Comparison of ENCODE assay signal across 1 cellular context in genomic region chr6:33247977-33248642, GRCh38.
TF ChIP-seq lines count a peak whose summit lies in the region.

No MANE protein-coding gene starts in this region.

TF ChIP-seq in IMR-90, 13 proteins besides CTCF, POLR2A, EP300 and RAD21:
- no peak for TF ChIP-seq BHLHE40 (IDR thresholded peaks at IDR 0.05; ENCODE audit: low read depth, low read length)
- no peak for TF ChIP-seq RFX5 (IDR thresholded peaks at IDR 0.05; ENCODE audit: low read depth, low read length)
- TF ChIP-seq MAFK (IDR thresholded peaks at IDR 0.05; ENCODE audit: low read depth, low read length), result no peak; the same call in 1 of the 2 replicates
- TF ChIP-seq SMC3 (IDR thresholded peaks at IDR 0.05; ENCODE audit: low read depth, low read length), result peak; percentile 81
- TF ChIP-seq USF2 (IDR thresholded peaks at IDR 0.05; ENCODE audit: low read depth, low read length), result no peak
- no peak for TF ChIP-seq CEBPB (IDR thresholded peaks at IDR 0.05; ENCODE audit: low read depth, low read length)
- peak; percentile 54; the same call in 1 of the 2 replicates for TF ChIP-seq MXI1 (IDR thresholded peaks at IDR 0.05; ENCODE audit: borderline replicate concordance, low read depth, low read length)
- no peak for TF ChIP-seq ELK1 (IDR thresholded peaks at IDR 0.05; ENCODE audit: borderline replicate concordance, low read depth, low read length)
- no peak for TF ChIP-seq CHD1 (IDR thresholded peaks at IDR 0.05; ENCODE audit: low read depth, low read length)
- TF ChIP-seq NFE2L2 (IDR thresholded peaks at IDR 0.05; ENCODE audit: low read depth, low read length), result peak; percentile 12; the same call in 1 of the 2 replicates
- no peak for TF ChIP-seq RCOR1 (IDR thresholded peaks at IDR 0.05; ENCODE audit: insufficient replicate concordance, low read length)
- TF ChIP-seq FOS (IDR thresholded peaks at IDR 0.05; ENCODE audit: low read depth, low read length), result no peak
- TF ChIP-seq MAZ (IDR thresholded peaks at IDR 0.05; ENCODE audit: borderline replicate concordance, low read depth, low read length), result peak; percentile 68; the same call in 1 of the 2 replicates
